ENCODE assay signal across 19 cellular contexts in the genomic region with DNA sequence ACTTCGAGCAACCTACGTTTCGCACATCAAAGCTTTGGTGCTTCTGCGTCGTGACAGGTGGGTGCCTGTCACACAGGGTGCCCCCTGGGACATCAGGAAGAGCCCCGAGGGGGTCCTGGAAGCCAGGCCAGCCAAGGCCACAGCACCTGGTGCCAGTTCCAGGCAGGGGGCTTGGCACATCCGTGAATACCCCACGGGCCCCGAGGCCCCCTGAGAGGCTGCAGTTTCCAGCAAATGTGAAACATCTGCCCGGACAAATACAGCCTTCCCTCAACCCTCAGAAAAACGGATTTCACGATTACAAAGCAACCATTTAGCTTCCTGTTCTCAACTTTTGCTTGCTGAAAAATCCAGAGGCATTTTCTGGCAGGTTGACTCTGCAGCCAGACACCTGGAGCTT.
DNase-seq lines count a peak whose midpoint lies in the region; ATAC-seq and TF ChIP-seq lines count a peak whose summit lies in the region.
"Had no signal": no experiment of that assay in that cellular context is flagged by ENCODE, and none has a peak within 500 bp of the region (broad histone marks: within the 10 kb centered on the region; RNA-seq: fewer than 3 reads in every experiment).

No MANE protein-coding gene starts in this region.

- no peaks in the 10 kb centered on the region for H3K36me3 ChIP-seq in HEK293 (ENCODE audit: control insufficient read depth in 2 of 2, insufficient read depth in 1 of 2, low read length in 2 of 2)
- H3K36me3 ChIP-seq in thymus (ENCODE audit: control insufficient read depth, insufficient read depth), result no peaks in the 10 kb centered on the region
- no peaks in the 10 kb centered on the region for H3K36me3 ChIP-seq in WERI-Rb-1
- H3K36me3 ChIP-seq: HAP-1, SJSA1 had no signal

- H3K9me3 ChIP-seq in HEK293 (ENCODE audit: control insufficient read depth, insufficient read depth, low read depth, low read length) (no peaks in the 10 kb centered on the region), thymus (ENCODE audit: control insufficient read depth) (no peaks in the 10 kb centered on the region), WERI-Rb-1 (ENCODE audit: severe bottlenecking) (peaks cover 2% of the 10 kb centered on the region)
- H3K9me3 ChIP-seq: A549, HAP-1, SJSA1 had no signal

- CTCF ChIA-PET in activated CD8-positive, alpha-beta memory T cell treated with anti-CD3 and anti-CD28 coated beads, Interleukin-2, amount 10 ng/mL, durations not matched to agents 7 days and 5 days (lab: Charles Lee), result no interaction called here
- CTCF ChIA-PET in HEK293 (lab: Yijun Ruan, JAX), result interaction anchor here (0.6 kb wide), 1 partner anchor 454 kb away, joined by 3 read pairs; no protein-coding TSS in a partner anchor

- no peak for ATAC-seq in activated CD8-positive, alpha-beta memory T cell treated with anti-CD3 and anti-CD28 coated beads, Interleukin-2, amount 10 ng/mL, durations not matched to agents 7 days and 5 days
- ATAC-seq: A549, PC-3 had no signal

- peak; percentile 44 for DNase-seq in activated CD8-positive, alpha-beta memory T cell treated with anti-CD3 and anti-CD28 coated beads, Interleukin-2, amount 50 U/mL, for 48 hours
- no peak for DNase-seq in activated CD8-positive, alpha-beta memory T cell treated with anti-CD3 and anti-CD28 coated beads, Interleukin-2, amount 10 ng/mL, durations not matched to agents 7 days and 5 days
- peak; percentile 31 for DNase-seq in ecto neural progenitor cell (ENCODE audit: low spot score)
- DNase-seq in DMS114 treated with DMSO at 0.1 percent for 48 hours (lab: John Stamatoyannopoulos, UW; ENCODE audit: unreplicated experiment), result no peak
- no peak for DNase-seq in WERI-Rb-1
- DNase-seq in activated T-cell treated with anti-CD3 and anti-CD28 coated beads, Interleukin-2, amount 50 U/mL, for 1 hour, result no peak
- DNase-seq: CD4-positive, CD25-positive, alpha-beta regulatory T cell; DND-41; GF-D8; NCI-H1417; NCI-H2081; NCI-H526; NK-92 treated with Interleukin-12 subunit alpha and Interleukin-12 subunit beta, amount 100 ng/mL, for 24 hours; PC-3 had no signal

- POLR2A ChIA-PET in HEK293 (lab: Yijun Ruan, JAX), result no interaction called here

- H3K27me3 Mint-ChIP-seq in activated CD8-positive, alpha-beta memory T cell treated with anti-CD3 and anti-CD28 coated beads, Interleukin-2, amount 10 ng/mL, durations not matched to agents 7 days and 5 days, result no peaks in the 10 kb centered on the region
- H3K27me3 Mint-ChIP-seq: CD4-positive, CD25-positive, alpha-beta regulatory T cell had no signal

- H3K27ac ChIP-seq in HEK293 (ENCODE audit: extremely low read depth, low read depth, low read length) (no peak overlapping the region), thymus (ENCODE audit: low read depth) (no peak overlapping the region), WERI-Rb-1 (no peak overlapping the region)
- H3K27ac ChIP-seq: A549, SJSA1 had no signal

- no peak overlapping the region for H3K27ac Mint-ChIP-seq in activated CD8-positive, alpha-beta memory T cell treated with anti-CD3 and anti-CD28 coated beads, Interleukin-2, amount 10 ng/mL, durations not matched to agents 7 days and 5 days
- H3K27ac Mint-ChIP-seq: CD4-positive, CD25-positive, alpha-beta regulatory T cell had no signal

- no peaks in the 10 kb centered on the region for H3K4me1 Mint-ChIP-seq in activated CD8-positive, alpha-beta memory T cell treated with anti-CD3 and anti-CD28 coated beads, Interleukin-2, amount 10 ng/mL, durations not matched to agents 7 days and 5 days
- H3K4me1 Mint-ChIP-seq: CD4-positive, CD25-positive, alpha-beta regulatory T cell had no signal

- H3K4me3 Mint-ChIP-seq in activated CD8-positive, alpha-beta memory T cell treated with anti-CD3 and anti-CD28 coated beads, Interleukin-2, amount 10 ng/mL, durations not matched to agents 7 days and 5 days, result no peak overlapping the region
- H3K4me3 Mint-ChIP-seq: CD4-positive, CD25-positive, alpha-beta regulatory T cell had no signal

- no peaks in the 10 kb centered on the region for H3K27me3 ChIP-seq in thymus (ENCODE audit: control insufficient read depth, insufficient read depth)
- H3K27me3 ChIP-seq in WERI-Rb-1 (ENCODE audit: insufficient read depth, low read depth, severe bottlenecking), result no peaks in the 10 kb centered on the region
- H3K27me3 ChIP-seq: SJSA1 had no signal

- 11% methylated on average over 12 of the region's 12 CpGs for WGBS in thymus

- TF ChIP-seq CTCF in HEK293 (tag by site-specific recombination; IDR thresholded peaks at IDR 0.05) (no peak), WERI-Rb-1 (IDR thresholded peaks at IDR 0.05; ENCODE audit: low read depth, low read length) (no peak)

- H3K4me3 ChIP-seq in HEK293 (ENCODE audit: low read depth, low read length) (no peak overlapping the region), thymus (ENCODE audit: low read length) (peak overlapping the region; percentile 19), WERI-Rb-1 (ENCODE audit: low read depth, low read length) (no peak overlapping the region)
- H3K4me3 ChIP-seq: A549, HAP-1, SJSA1 had no signal

- H3K9me3 Mint-ChIP-seq in activated CD8-positive, alpha-beta memory T cell treated with anti-CD3 and anti-CD28 coated beads, Interleukin-2, amount 10 ng/mL, durations not matched to agents 7 days and 5 days (ENCODE audit: low read depth), result peaks cover 3% of the 10 kb centered on the region
- H3K9me3 Mint-ChIP-seq: CD4-positive, CD25-positive, alpha-beta regulatory T cell had no signal

- H3K4me1 ChIP-seq in HEK293 (ENCODE audit: control insufficient read depth, insufficient read depth, low read length) (no peaks in the 10 kb centered on the region), thymus (ENCODE audit: control insufficient read depth, insufficient read depth, low read length) (peaks cover 7% of the 10 kb centered on the region)
- H3K4me1 ChIP-seq: A549, HAP-1, SJSA1 had no signal

- peaks cover 1% of the 10 kb centered on the region for H3K36me3 Mint-ChIP-seq in activated CD8-positive, alpha-beta memory T cell treated with anti-CD3 and anti-CD28 coated beads, Interleukin-2, amount 10 ng/mL, durations not matched to agents 7 days and 5 days

TF ChIP-seq in HEK293, 187 proteins besides CTCF, POLR2A, EP300 and RAD21:
- TF ChIP-seq ZIC2 (tag by site-specific recombination; IDR thresholded peaks at IDR 0.05) (peak; percentile 35; the same call in 1 of the 2 replicates), ZNF660 (tag by site-specific recombination; IDR thresholded peaks at IDR 0.05) (no peak)

Comparison
In these comparisons a context has a peak if more than half of its experiments do, and no peak if none do; other contexts are left out.
1. DNase-seq: peak in activated CD8-positive, alpha-beta memory T cell treated with anti-CD3 and anti-CD28 coated beads, Interleukin-2, amount 50 U/mL, for 48 hours (single experiment) and ecto neural progenitor cell (single experiment); none in activated CD8-positive, alpha-beta memory T cell treated with anti-CD3 and anti-CD28 coated beads, Interleukin-2, amount 10 ng/mL, durations not matched to agents 7 days and 5 days (single experiment), DMS114 treated with DMSO at 0.1 percent for 48 hours (single experiment), WERI-Rb-1 (single experiment) and activated T-cell treated with anti-CD3 and anti-CD28 coated beads, Interleukin-2, amount 50 U/mL, for 1 hour (single experiment).